30 cellular contexts compared by ENCODE assay signal in genomic region chr10:103457176-103457712, GRCh38. TPM values are rescaled to one million over a fixed set of nuclear protein-coding genes. Genes with fewer than 3 reads are reported as not detected.
DNase-seq lines count a peak whose midpoint lies in the region; ATAC-seq lines count a peak whose summit lies in the region.
"Had no signal": no experiment of that assay in that cellular context is flagged by ENCODE, and none has a peak within 500 bp of the region (broad histone marks: within the 10 kb centered on the region; RNA-seq: fewer than 3 reads in every experiment).

No MANE protein-coding gene starts in this region.

- no peaks in the 10 kb centered on the region for H3K79me1 ChIP-seq in neuronal stem cell (ENCODE audit: low read depth, low read length)

- no peak overlapping the region for H2BK15ac ChIP-seq in neuronal stem cell (ENCODE audit: low read length)

- H3K23ac ChIP-seq in neuronal stem cell (ENCODE audit: low read depth, low read length, poor library complexity), result peak overlapping the region; percentile 3

- no peak overlapping the region for H2BK5ac ChIP-seq in neuronal stem cell (ENCODE audit: low read length)

- peaks cover 9 to 17% of the 10 kb centered on the region in 2 donors for H3K4me1 ChIP-seq in neuronal stem cell (ENCODE audit: control insufficient read depth in 2 of 2, insufficient read depth in 1 of 2, low read depth in 1 of 2, low read length in 2 of 2)
- H3K4me1 ChIP-seq: A549 had no signal

- no peak overlapping the region for H3K4me3 Mint-ChIP-seq in T-helper 1 cell treated with Interleukin-12 subunit alpha and Interleukin-12 subunit beta and Interleukin-4 antibody, amounts not matched to agents 30 μg/mL and 1 μg/mL, for 36 hours
- H3K4me3 Mint-ChIP-seq in IgD-negative memory B cell, result peak overlapping the region in 3 of 4 donors; percentile 68 to 80 (median 72)
- H3K4me3 Mint-ChIP-seq in activated T-helper 2 cell treated with anti-CD3 and anti-CD28 coated beads, Interferon-gamma antibody, Interleukin-2, Interleukin-4, amounts not matched to agents 10 μg/mL and 5 μg/mL and 100 μg/mL, durations not matched to agents 14 hours and 24 hours and 36 hours (ENCODE audit: low read depth), result no peak overlapping the region
- H3K4me3 Mint-ChIP-seq: HFFc6, neural progenitor cell had no signal

- peak overlapping the region; percentile 66 for H3K27ac Mint-ChIP-seq in T-helper 1 cell treated with Interleukin-12 subunit alpha and Interleukin-12 subunit beta and Interleukin-4 antibody, amounts not matched to agents 30 μg/mL and 1 μg/mL, for 36 hours
- peak overlapping the region in 1 of 3 donors; percentile 41 for H3K27ac Mint-ChIP-seq in IgD-negative memory B cell
- peak overlapping the region; percentile 58 for H3K27ac Mint-ChIP-seq in activated T-helper 2 cell treated with anti-CD3 and anti-CD28 coated beads, Interferon-gamma antibody, Interleukin-2, Interleukin-4, amounts not matched to agents 10 μg/mL and 5 μg/mL and 100 μg/mL, durations not matched to agents 14 hours and 24 hours and 36 hours
- H3K27ac Mint-ChIP-seq: HFFc6 had no signal

- no peak overlapping the region for H3K4me3 ChIP-seq in neuronal stem cell (ENCODE audit: low read length in 2 of 2)
- H3K4me3 ChIP-seq: A549, lower lobe of right lung, MG63, mucosa of descending colon, neural progenitor cell, sigmoid colon, stomach had no signal

- peaks cover 0 to 3% (median 0%) of the 10 kb centered on the region in 3 experiments for H3K27me3 ChIP-seq in neuronal stem cell (ENCODE audit: control insufficient read depth in 3 of 3, insufficient read depth in 3 of 3, low read depth in 1 of 3, low read length in 3 of 3)
- H3K27me3 ChIP-seq: BE2C, MG63, neural progenitor cell, sigmoid colon had no signal

- intact Hi-C loops in activated T-helper 2 cell treated with anti-CD3 and anti-CD28 coated beads, Interferon-gamma antibody, Interleukin-2, Interleukin-4, amounts not matched to agents 10 μg/mL and 5 μg/mL and 100 μg/mL, durations not matched to agents 14 hours and 24 hours and 36 hours (cut with micrococcal nuclease), result no loop called here
- intact Hi-C loops in left cardiac atrium (cut with DNase I), result no loop called here

- no peaks in the 10 kb centered on the region for H3K27me3 Mint-ChIP-seq in T-helper 1 cell treated with Interleukin-12 subunit alpha and Interleukin-12 subunit beta and Interleukin-4 antibody, amounts not matched to agents 30 μg/mL and 1 μg/mL, for 36 hours (ENCODE audit: low read depth)
- peaks cover 2% of the 10 kb centered on the region for H3K27me3 Mint-ChIP-seq in IgD-negative memory B cell
- no peaks in the 10 kb centered on the region for H3K27me3 Mint-ChIP-seq in activated T-helper 2 cell treated with anti-CD3 and anti-CD28 coated beads, Interferon-gamma antibody, Interleukin-2, Interleukin-4, amounts not matched to agents 10 μg/mL and 5 μg/mL and 100 μg/mL, durations not matched to agents 14 hours and 24 hours and 36 hours (ENCODE audit: low read depth)

- ATAC-seq in GM18870 (IDR thresholded peaks at IDR 0.05; ENCODE audit: unreplicated experiment), result no peak
- ATAC-seq in GM18502 (IDR thresholded peaks at IDR 0.05; ENCODE audit: poor library complexity, unreplicated experiment), result no peak
- no peak for ATAC-seq in left cardiac atrium
- ATAC-seq: A549, lower lobe of right lung, mucosa of descending colon had no signal

- peak overlapping the region; percentile 60 for H2AK5ac ChIP-seq in neuronal stem cell (ENCODE audit: low read depth, low read length)

- no peak overlapping the region for H4K91ac ChIP-seq in neuronal stem cell (ENCODE audit: low read depth, low read length, poor library complexity)

- no peak overlapping the region for H3K27ac ChIP-seq in neuronal stem cell (replicated peaks; ENCODE audit: low read length)
- H3K27ac ChIP-seq: A549, lower lobe of right lung, neural progenitor cell, sigmoid colon, stomach, WERI-Rb-1 had no signal

- no peak overlapping the region for H3K4me2 ChIP-seq in neuronal stem cell (ENCODE audit: insufficient read depth, low read length, poor library complexity, severe bottlenecking)
- H3K4me2 ChIP-seq: A549, neural progenitor cell had no signal

- H3K18ac ChIP-seq in neuronal stem cell (ENCODE audit: low read length), result peak overlapping the region; percentile 69

- peaks cover 19% of the 10 kb centered on the region for H3K4me1 Mint-ChIP-seq in T-helper 1 cell treated with Interleukin-12 subunit alpha and Interleukin-12 subunit beta and Interleukin-4 antibody, amounts not matched to agents 30 μg/mL and 1 μg/mL, for 36 hours (ENCODE audit: low read depth)
- H3K4me1 Mint-ChIP-seq in IgD-negative memory B cell, result peaks cover 16 to 21% (median 17%) of the 10 kb centered on the region in 3 donors
- H3K4me1 Mint-ChIP-seq in activated T-helper 2 cell treated with anti-CD3 and anti-CD28 coated beads, Interferon-gamma antibody, Interleukin-2, Interleukin-4, amounts not matched to agents 10 μg/mL and 5 μg/mL and 100 μg/mL, durations not matched to agents 14 hours and 24 hours and 36 hours (ENCODE audit: low read depth), result peaks cover 24% of the 10 kb centered on the region

- DNase-seq in T-helper 1 cell (no peak), neuronal stem cell (ENCODE audit: low spot score) (no peak), left cardiac atrium (no peak)
- DNase-seq in activated T-helper 2 cell treated with anti-CD3 and anti-CD28 coated beads, Interferon-gamma antibody, Interleukin-2, Interleukin-4, amounts not matched to agents 10 μg/mL and 5 μg/mL and 100 μg/mL, durations not matched to agents 14 hours and 24 hours and 36 hours (ENCODE audit: low spot score), result no peak
- DNase-seq: activated CD4-positive, alpha-beta T cell treated with anti-CD3 and anti-CD28 coated beads, Interleukin-2, amount 50 U/mL, for 4 hours; activated naive CD4-positive, alpha-beta T cell treated with Interleukin-2 at 50 U/mL for 16 hours; activated T-cell treated with anti-CD3 and anti-CD28 coated beads, Interleukin-2, amount 50 U/mL, for 1 hour; BE2C; DMS79; HFFc6; kidney; lower lobe of right lung; MG63; mucosa of descending colon; NCI-H1417; sigmoid colon; stimulated activated CD4-positive, alpha-beta T cell treated with anti-CD3 and anti-CD28 coated beads, Interleukin-15, amount 100 ng/mL, for 24 hours; stomach; T-helper 9 cell; trophoblast cell; WERI-Rb-1 had no signal

- peak overlapping the region; percentile 57 for H3K14ac ChIP-seq in neuronal stem cell (ENCODE audit: low read length)

- no peaks in the 10 kb centered on the region for H3K9me3 ChIP-seq in neuronal stem cell (replicated peaks in 1 of 2; ENCODE audit: control insufficient read depth in 2 of 2, insufficient read depth in 1 of 2, low read depth in 1 of 2, low read length in 2 of 2)
- H3K9me3 ChIP-seq: A549, BE2C, lower lobe of right lung, MG63, mucosa of descending colon, sigmoid colon, stomach had no signal

- no CpG with 5 or more reads among the region's 8 CpGs for WGBS in neuronal stem cell (ENCODE audit: extremely low coverage in 2 of 2, insufficient read length in 2 of 2, insufficient replicate concordance in 1 of 2), 2 donors

- no peaks in the 10 kb centered on the region for H3K9me3 Mint-ChIP-seq in T-helper 1 cell treated with Interleukin-12 subunit alpha and Interleukin-12 subunit beta and Interleukin-4 antibody, amounts not matched to agents 30 μg/mL and 1 μg/mL, for 36 hours
- no peaks in the 10 kb centered on the region for H3K9me3 Mint-ChIP-seq in IgD-negative memory B cell
- no peaks in the 10 kb centered on the region for H3K9me3 Mint-ChIP-seq in activated T-helper 2 cell treated with anti-CD3 and anti-CD28 coated beads, Interferon-gamma antibody, Interleukin-2, Interleukin-4, amounts not matched to agents 10 μg/mL and 5 μg/mL and 100 μg/mL, durations not matched to agents 14 hours and 24 hours and 36 hours
- H3K9me3 Mint-ChIP-seq: HFFc6, neural progenitor cell had no signal

- no peak overlapping the region for H4K8ac ChIP-seq in neuronal stem cell (ENCODE audit: low read depth, low read length)

- no peaks in the 10 kb centered on the region for H3K36me3 ChIP-seq in neuronal stem cell (replicated peaks in 1 of 2; ENCODE audit: control insufficient read depth in 2 of 2, insufficient read depth in 2 of 2, low read length in 2 of 2)
- H3K36me3 ChIP-seq: BE2C, lower lobe of right lung, MG63, neural progenitor cell, sigmoid colon, stomach, WERI-Rb-1 had no signal

- H2BK120ac ChIP-seq in neuronal stem cell (ENCODE audit: low read depth, low read length), result no peak overlapping the region

- no peak overlapping the region for H2AFZ ChIP-seq in neuronal stem cell (ENCODE audit: low read length)
- H2AFZ ChIP-seq: neural progenitor cell had no signal

- H3K36me3 Mint-ChIP-seq in T-helper 1 cell treated with Interleukin-12 subunit alpha and Interleukin-12 subunit beta and Interleukin-4 antibody, amounts not matched to agents 30 μg/mL and 1 μg/mL, for 36 hours (ENCODE audit: low read depth), result no peaks in the 10 kb centered on the region
- no peaks in the 10 kb centered on the region for H3K36me3 Mint-ChIP-seq in IgD-negative memory B cell
- no peaks in the 10 kb centered on the region for H3K36me3 Mint-ChIP-seq in activated T-helper 2 cell treated with anti-CD3 and anti-CD28 coated beads, Interferon-gamma antibody, Interleukin-2, Interleukin-4, amounts not matched to agents 10 μg/mL and 5 μg/mL and 100 μg/mL, durations not matched to agents 14 hours and 24 hours and 36 hours (ENCODE audit: low read depth)
- H3K36me3 Mint-ChIP-seq: neural progenitor cell had no signal

- no peak overlapping the region for H3K9ac ChIP-seq in neuronal stem cell (ENCODE audit: low read depth, low read length, poor library complexity)
- H3K9ac ChIP-seq: neural progenitor cell had no signal

- no peak overlapping the region for H3K4ac ChIP-seq in neuronal stem cell (ENCODE audit: low read length)

- H2BK12ac ChIP-seq in neuronal stem cell (ENCODE audit: low read length), result no peak overlapping the region

RNA-seq across cellular contexts. Expression of gene CALHM1, which starts 1.5 kb away (rescaled TPM):
- 1.4 TPM for polyA plus RNA-seq in IgD-negative memory B cell
- 0.09 TPM in 1 of 2 replicates, not detected in the other for total RNA-seq in activated T-helper 2 cell treated with anti-CD3 and anti-CD28 coated beads, Interferon-gamma antibody, Interleukin-2, Interleukin-4, amounts not matched to agents 10 μg/mL and 5 μg/mL and 100 μg/mL, durations not matched to agents 14 hours and 24 hours and 36 hours
- 0.06 TPM for polyA plus RNA-seq in neuronal stem cell (2013, experiment 1 of 2)
- polyA plus RNA-seq in neuronal stem cell (2013, experiment 2 of 2), result 0.04 TPM
- not detected for total RNA-seq in left cardiac atrium
- total RNA-seq: astrocyte, HFFc6, kidney, mucosa of descending colon, posterior vena cava, sigmoid colon, SK-MEL-5, stomach had no signal
- polyA plus RNA-seq: A549, stomach had no signal

RNA-seq across cellular contexts. Expression of gene CALHM2, which starts 5.1 kb away (rescaled TPM):
- 35.0 TPM for polyA plus RNA-seq in IgD-negative memory B cell
- 20.3 and 21.1 TPM in 2 replicates for total RNA-seq in activated T-helper 2 cell treated with anti-CD3 and anti-CD28 coated beads, Interferon-gamma antibody, Interleukin-2, Interleukin-4, amounts not matched to agents 10 μg/mL and 5 μg/mL and 100 μg/mL, durations not matched to agents 14 hours and 24 hours and 36 hours
- polyA plus RNA-seq in neuronal stem cell (2013, experiment 1 of 2), result 6.0 TPM
- polyA plus RNA-seq in neuronal stem cell (2013, experiment 2 of 2), result 6.5 TPM
- 10 to 100 TPM; 25.6 to 30.8 TPM for total RNA-seq in left cardiac atrium
- total RNA-seq: SK-MEL-5 had no signal

RNA-seq across cellular contexts. Expression of gene CALHM3, which starts 21.8 kb away (rescaled TPM):
- not detected for polyA plus RNA-seq in IgD-negative memory B cell
- total RNA-seq in activated T-helper 2 cell treated with anti-CD3 and anti-CD28 coated beads, Interferon-gamma antibody, Interleukin-2, Interleukin-4, amounts not matched to agents 10 μg/mL and 5 μg/mL and 100 μg/mL, durations not matched to agents 14 hours and 24 hours and 36 hours, result not detected in 2 replicates
- not detected for polyA plus RNA-seq in neuronal stem cell (2013, experiment 1 of 2)
- 0.01 TPM for polyA plus RNA-seq in neuronal stem cell (2013, experiment 2 of 2)
- total RNA-seq in left cardiac atrium, result not detected
- total RNA-seq: astrocyte, kidney, lower lobe of right lung, mucosa of descending colon, posterior vena cava, sigmoid colon, SK-MEL-5, stomach had no signal
- polyA plus RNA-seq: sigmoid colon, stomach had no signal

RNA-seq across cellular contexts. Expression of gene NEURL1, which starts 36.3 kb away (rescaled TPM):
- polyA plus RNA-seq in IgD-negative memory B cell, result 0.35 TPM
- total RNA-seq in activated T-helper 2 cell treated with anti-CD3 and anti-CD28 coated beads, Interferon-gamma antibody, Interleukin-2, Interleukin-4, amounts not matched to agents 10 μg/mL and 5 μg/mL and 100 μg/mL, durations not matched to agents 14 hours and 24 hours and 36 hours, result 1.7 and 2.2 TPM in 2 replicates
- polyA plus RNA-seq in neuronal stem cell (2013, experiment 1 of 2), result 1.4 TPM
- 1.7 TPM for polyA plus RNA-seq in neuronal stem cell (2013, experiment 2 of 2)
- total RNA-seq in left cardiac atrium, result under 1 TPM; 0.12 to 0.39 TPM

Comparison
In these comparisons a context has a peak if more than half of its experiments do, and no peak if none do; other contexts are left out.
1. H3K4me3 Mint-ChIP-seq: peak in IgD-negative memory B cell (3 of 4); none in T-helper 1 cell treated with Interleukin-12 subunit alpha and Interleukin-12 subunit beta and Interleukin-4 antibody, amounts not matched to agents 30 μg/mL and 1 μg/mL, for 36 hours (single experiment) and activated T-helper 2 cell treated with anti-CD3 and anti-CD28 coated beads, Interferon-gamma antibody, Interleukin-2, Interleukin-4, amounts not matched to agents 10 μg/mL and 5 μg/mL and 100 μg/mL, durations not matched to agents 14 hours and 24 hours and 36 hours (single experiment).